18 cellular contexts compared by ENCODE assay signal in genomic region chr17:34163123-34163522, GRCh38.
"Had no signal": no experiment of that assay in that cellular context is flagged by ENCODE, and none has a peak within 500 bp of the region (broad histone marks: within the 10 kb centered on the region; RNA-seq: fewer than 3 reads in every experiment).

No MANE protein-coding gene starts in this region.

- H3K4me3 Mint-ChIP-seq: activated CD4-positive, alpha-beta memory T cell treated with anti-CD3 and anti-CD28 coated beads, Interleukin-2, amount 10 ng/mL, durations not matched to agents 7 days and 5 days; activated CD4-positive, alpha-beta T cell treated with anti-CD3 and anti-CD28 coated beads for 36 hours; activated naive CD4-positive, alpha-beta T cell treated with anti-CD3 and anti-CD28 coated beads, Interleukin-2, amount 50 U/mL, for 24 hours had no signal

- H3K4me1 Mint-ChIP-seq: activated CD4-positive, alpha-beta memory T cell treated with anti-CD3 and anti-CD28 coated beads, Interleukin-2, amount 10 ng/mL, durations not matched to agents 7 days and 5 days; activated CD4-positive, alpha-beta T cell treated with anti-CD3 and anti-CD28 coated beads for 36 hours; activated naive CD4-positive, alpha-beta T cell treated with anti-CD3 and anti-CD28 coated beads, Interleukin-2, amount 50 U/mL, for 24 hours had no signal

- H3K27ac ChIP-seq: breast epithelium, SK-N-MC, VCaP had no signal

- ATAC-seq: activated CD4-positive, alpha-beta T cell treated with anti-CD3 and anti-CD28 coated beads for 36 hours had no signal

- H3K36me3 Mint-ChIP-seq: activated naive CD4-positive, alpha-beta T cell treated with anti-CD3 and anti-CD28 coated beads, Interleukin-2, amount 50 U/mL, for 24 hours had no signal

- H3K4me3 ChIP-seq: breast epithelium, SK-N-MC had no signal

- H3K9me3 Mint-ChIP-seq: activated CD4-positive, alpha-beta memory T cell treated with anti-CD3 and anti-CD28 coated beads, Interleukin-2, amount 10 ng/mL, durations not matched to agents 7 days and 5 days; activated naive CD4-positive, alpha-beta T cell treated with anti-CD3 and anti-CD28 coated beads, Interleukin-2, amount 50 U/mL, for 24 hours; activated T-helper 2 cell treated with anti-CD3 and anti-CD28 coated beads, Interferon-gamma antibody, Interleukin-2, Interleukin-4, amounts not matched to agents 10 μg/mL and 5 μg/mL and 100 μg/mL, durations not matched to agents 14 hours and 24 hours and 36 hours had no signal

- H3K4me1 ChIP-seq: breast epithelium had no signal

- DNase-seq: activated CD4-positive, alpha-beta memory T cell treated with anti-CD3 and anti-CD28 coated beads, Interleukin-2, amount 10 ng/mL, durations not matched to agents 7 days and 5 days; activated CD4-positive, alpha-beta T cell treated with anti-CD3 and anti-CD28 coated beads for 36 hours; activated CD4-positive, alpha-beta T cell treated with anti-CD3 and anti-CD28 coated beads, Interleukin-2, amount 50 U/mL, for 1 hour; activated T-cell treated with anti-CD3 and anti-CD28 coated beads for 4 hours; activated T-cell treated with anti-CD3 and anti-CD28 coated beads, Interleukin-2, amount 50 U/mL, for 48 hours; aorta; caudate nucleus; KG1; NCI-H1092; NCI-H2171; NCI-H2227 treated with DMSO at 0.1 percent for 48 hours; NK-92 treated with Interleukin-12 subunit alpha and Interleukin-12 subunit beta, amount 100 ng/mL, for 24 hours; T-helper 1 cell had no signal

- H3K36me3 ChIP-seq: breast epithelium had no signal

- H3K27ac Mint-ChIP-seq: activated CD4-positive, alpha-beta memory T cell treated with anti-CD3 and anti-CD28 coated beads, Interleukin-2, amount 10 ng/mL, durations not matched to agents 7 days and 5 days; activated CD4-positive, alpha-beta T cell treated with anti-CD3 and anti-CD28 coated beads for 36 hours; activated naive CD4-positive, alpha-beta T cell treated with anti-CD3 and anti-CD28 coated beads, Interleukin-2, amount 50 U/mL, for 24 hours; activated T-helper 2 cell treated with anti-CD3 and anti-CD28 coated beads, Interferon-gamma antibody, Interleukin-2, Interleukin-4, amounts not matched to agents 10 μg/mL and 5 μg/mL and 100 μg/mL, durations not matched to agents 14 hours and 24 hours and 36 hours had no signal
